8 cellular contexts compared by ENCODE assay signal in genomic region chr17:48997103-48997826, GRCh38.
A peak's percentile ranks its signal among the peaks of the same experiment; 100 is the strongest.
DNase-seq lines count a peak whose midpoint lies in the region; ATAC-seq lines count a peak whose summit lies in the region.

Gene IGF2BP1, plus strand, starts transcription at chr17:48997385. Its CDS starts 361 bp downstream, at chr17:48997746.

- peak within 1 kb of the TSS; percentile 69 for H3K4me3 Mint-ChIP-seq in activated naive CD8-positive, alpha-beta T cell

- DNase-seq in EH (ENCODE audit: low read depth) (peak; percentile 38), MV-4-11 (lab: John Stamatoyannopoulos, UW) (peak; percentile 52), islet precursor cell (peak; percentile 96), DMS153 (lab: John Stamatoyannopoulos, UW) (no peak)

- peaks cover 24% of the 10 kb centered on the region for H3K4me1 Mint-ChIP-seq in activated naive CD8-positive, alpha-beta T cell (ENCODE audit: low read depth)

- H3K27ac Mint-ChIP-seq in activated naive CD8-positive, alpha-beta T cell = peak within 1 kb of the TSS; percentile 54

- peaks cover 47% of the 10 kb centered on the region for H3K27me3 Mint-ChIP-seq in activated naive CD8-positive, alpha-beta T cell

- no peaks in the 10 kb centered on the region for H3K9me3 Mint-ChIP-seq in activated naive CD8-positive, alpha-beta T cell (ENCODE audit: low read depth)

- ATAC-seq in HG02973 (IDR thresholded peaks at IDR 0.05; ENCODE audit: unreplicated experiment) = no peak
- ATAC-seq in HG03280 (IDR thresholded peaks at IDR 0.05; ENCODE audit: unreplicated experiment) = no peak
- ATAC-seq in HG02885 (IDR thresholded peaks at IDR 0.05; ENCODE audit: poor library complexity, unreplicated experiment) = no peak

- peaks cover 3% of the 10 kb centered on the region for H3K36me3 Mint-ChIP-seq in activated naive CD8-positive, alpha-beta T cell
